ENCODE assay signal across 9 cellular contexts in genomic region chr19:39671739-39672363, GRCh38. TPM values are rescaled to one million over a fixed set of nuclear protein-coding genes. Genes with fewer than 3 reads are reported as not detected.
A peak's percentile ranks its signal among the peaks of the same experiment; 100 is the strongest.
DNase-seq lines count a peak whose midpoint lies in the region; ATAC-seq and TF ChIP-seq lines count a peak whose summit lies in the region.
"Had no signal": no experiment of that assay in that cellular context is flagged by ENCODE, and none has a peak within 500 bp of the region (broad histone marks: within the 10 kb centered on the region; RNA-seq: fewer than 3 reads in every experiment).

No MANE protein-coding gene starts in this region.

- H3K27ac Mint-ChIP-seq in CD8-positive, alpha-beta T cell, result no peak overlapping the region

- intact Hi-C loops in CD8-positive, alpha-beta T cell (cut with DNase I, micrococcal nuclease), result loop anchor here (1.0 to 10.0 kb wide), 4 partner anchors 121 to 547 kb away; partner anchors contain the start of genes FBL (in 1 of the 2) and PAK4 (in 1 of the 2)
- intact Hi-C loops in tibial artery (cut with DNase I; ENCODE audit: low total_unique reads), result no loop called here

- H3K4me3 Mint-ChIP-seq in CD8-positive, alpha-beta T cell, result no peak overlapping the region

- H3K4me1 ChIP-seq in CD8-positive, alpha-beta T cell (ENCODE audit: insufficient read depth, low read length), result peaks cover 12% of the 10 kb centered on the region
- H3K4me1 ChIP-seq in HAP-1 (no peaks in the 10 kb centered on the region), tibial artery (no peaks in the 10 kb centered on the region)

- POLR2A ChIA-PET in CD8-positive, alpha-beta T cell (lab: Charles Lee), result interaction anchor here (0.9 kb wide), 1 partner anchor 328 kb away, joined by 3 read pairs; no protein-coding TSS in a partner anchor

- H3K36me3 Mint-ChIP-seq in CD8-positive, alpha-beta T cell, result no peaks in the 10 kb centered on the region

- no peaks in the 10 kb centered on the region for H3K27me3 ChIP-seq in CD8-positive, alpha-beta T cell (ENCODE audit: insufficient read depth, low read length)
- H3K27me3 ChIP-seq in HAP-1 (ENCODE audit: low read depth), result peaks cover 8% of the 10 kb centered on the region
- peaks cover 0 to 3% of the 10 kb centered on the region in 2 donors for H3K27me3 ChIP-seq in tibial artery

- no peak overlapping the region for H3K4me3 ChIP-seq in CD8-positive, alpha-beta T cell (ENCODE audit: low read depth, low read length)
- no peak overlapping the region for H3K4me3 ChIP-seq in HAP-1
- no peak overlapping the region for H3K4me3 ChIP-seq in fibroblast of the aortic adventitia (ENCODE audit: low read depth, low read length)
- no peak overlapping the region for H3K4me3 ChIP-seq in tibial artery

- in situ Hi-C loops in HAP-1 (cut with MboI; ENCODE audit: low sequenced_read_pairs), result no loop called here

- TF ChIP-seq CTCF in CD8-positive, alpha-beta T cell (IDR thresholded peaks at IDR 0.05), result peak; percentile 66
- TF ChIP-seq CTCF in fibroblast of the aortic adventitia (IDR thresholded peaks at IDR 0.05; ENCODE audit: insufficient read depth, low read length) (peak; percentile 47), tibial artery (IDR thresholded peaks at IDR 0.05) (peak in 1 of 2 experiments; percentile 16)

- CTCF ChIA-PET in CD8-positive, alpha-beta T cell (lab: Charles Lee), result interaction anchor here (0.9 to 4.9 kb wide), 10 partner anchors 9 to 231 kb away, joined by 3 to 84 read pairs (median 8); no protein-coding TSS in a partner anchor

- peaks cover 13% of the 10 kb centered on the region for H3K27me3 Mint-ChIP-seq in CD8-positive, alpha-beta T cell (ENCODE audit: low read depth)

- no peaks in the 10 kb centered on the region for H3K36me3 ChIP-seq in CD8-positive, alpha-beta T cell (ENCODE audit: insufficient read depth, low read length)
- H3K36me3 ChIP-seq in HAP-1 (replicated peaks), result no peaks in the 10 kb centered on the region
- no peaks in the 10 kb centered on the region for H3K36me3 ChIP-seq in tibial artery

- ATAC-seq in CD8-positive, alpha-beta T cell, result peak; percentile 78
- ATAC-seq in HG02588 (IDR thresholded peaks at IDR 0.05; ENCODE audit: unreplicated experiment), result no peak

- no peaks in the 10 kb centered on the region for H3K9me3 Mint-ChIP-seq in CD8-positive, alpha-beta T cell

- peak in 5 of 7 experiments; percentile 19 to 59 (median 39) for DNase-seq in CD8-positive, alpha-beta T cell
- DNase-seq in HAP-1 (ENCODE audit: low spot score in 2 of 2) (peak; percentile 44 to 45), NCI-H69 (lab: John Stamatoyannopoulos, UW) (peak; percentile 64), fibroblast of the aortic adventitia (ENCODE audit: low read depth) (peak; percentile 66), pons (ENCODE audit: low spot score) (peak; percentile 85), tibial artery (no peak)
- DNase-seq in activated CD4-positive, alpha-beta T cell treated with anti-CD3 and anti-CD28 coated beads, Interleukin-2, amount 50 U/mL, for 4 hours, result peak; percentile 27 to 37

- no peaks in the 10 kb centered on the region for H3K9me3 ChIP-seq in CD8-positive, alpha-beta T cell (ENCODE audit: low read length)
- no peaks in the 10 kb centered on the region for H3K9me3 ChIP-seq in HAP-1
- H3K9me3 ChIP-seq in tibial artery, result no peaks in the 10 kb centered on the region

- no peak overlapping the region for H3K27ac ChIP-seq in CD8-positive, alpha-beta T cell (ENCODE audit: low read depth, low read length)
- no peak overlapping the region for H3K27ac ChIP-seq in tibial artery

- H3K4me1 Mint-ChIP-seq in CD8-positive, alpha-beta T cell (ENCODE audit: low read depth), result peaks cover 7% of the 10 kb centered on the region

RNA-seq across cellular contexts. Expression of gene LGALS16, which starts 16.1 kb away (rescaled TPM):
- total RNA-seq in CD8-positive, alpha-beta T cell, result not detected
- not detected in 2 replicates for total RNA-seq in fibroblast of the aortic adventitia (ENCODE audit: low replicate concordance)
- total RNA-seq: T-helper 1 cell treated with Interleukin-12 subunit alpha and Interleukin-12 subunit beta and Interleukin-4 antibody, amounts not matched to agents 30 ng/mL and 1 ng/mL, for 36 hours had no signal

RNA-seq across cellular contexts. Expression of gene LGALS14, which starts 32.4 kb away (rescaled TPM):
- not detected for total RNA-seq in CD8-positive, alpha-beta T cell
- total RNA-seq in fibroblast of the aortic adventitia (ENCODE audit: low replicate concordance), result not detected in 2 replicates

Comparison
In these comparisons a context has a peak if more than half of its experiments do, and no peak if none do; other contexts are left out.
1. DNase-seq: peak in CD8-positive, alpha-beta T cell (5 of 7), HAP-1 (2 of 2), NCI-H69 (single experiment), activated CD4-positive, alpha-beta T cell treated with anti-CD3 and anti-CD28 coated beads, Interleukin-2, amount 50 U/mL, for 4 hours (2 of 2), fibroblast of the aortic adventitia (single experiment) and pons (single experiment); none in tibial artery (0 of 2).